ENCODE assay signal across 1 cellular context in the genomic region with DNA sequence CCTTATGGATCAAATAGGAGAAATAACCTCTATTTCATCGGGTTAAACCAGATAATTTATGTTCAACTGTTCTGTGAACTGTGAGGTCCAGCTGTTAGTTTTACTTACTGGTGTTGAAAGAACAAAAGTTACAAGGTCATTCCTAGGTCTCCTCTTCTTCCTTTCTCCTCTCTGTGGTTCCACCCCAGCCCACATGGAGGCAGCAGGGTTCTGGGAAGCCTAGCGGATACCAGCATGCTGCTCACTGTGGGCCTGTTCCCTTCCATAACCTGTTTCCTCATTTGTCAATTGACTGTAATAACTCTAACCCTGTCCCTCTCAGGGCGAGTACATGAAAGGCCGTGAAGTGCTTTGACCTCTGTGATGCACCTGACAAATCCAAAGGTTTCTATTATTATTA.
TF ChIP-seq lines count a peak whose summit lies in the region.

No MANE protein-coding gene starts in this region.

TF ChIP-seq in HCT116, 20 proteins besides CTCF, POLR2A, EP300 and RAD21:
- TF ChIP-seq REST (IDR thresholded peaks at IDR 0.05; ENCODE audit: low read depth) (no peak), MAX (IDR thresholded peaks at IDR 0.05) (no peak)
